Comparison of ENCODE assay signal across 2 cellular contexts in the genomic region with DNA sequence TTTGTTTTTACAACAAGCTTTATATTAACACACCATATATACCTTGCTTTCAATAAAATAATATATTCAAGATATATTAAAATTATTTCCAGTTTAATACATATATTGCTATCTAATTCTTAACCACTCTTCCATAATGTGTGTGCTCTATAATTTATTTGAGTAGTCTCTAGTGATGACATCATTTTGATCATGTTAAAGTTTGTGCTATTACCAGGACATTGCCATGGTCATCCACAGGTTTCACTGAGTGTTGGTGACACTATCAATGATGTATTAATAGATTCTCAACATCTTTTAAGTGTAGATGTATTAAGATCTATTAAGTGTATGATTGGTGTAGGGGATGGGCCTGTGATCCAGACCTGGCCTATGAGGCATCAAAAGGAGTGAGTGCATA. TPM values are rescaled to one million over a fixed set of nuclear protein-coding genes. Genes with fewer than 3 reads are reported as not detected.
"Had no signal": no experiment of that assay in that cellular context is flagged by ENCODE, and none has a peak within 500 bp of the region (broad histone marks: within the 10 kb centered on the region; RNA-seq: fewer than 3 reads in every experiment).

No MANE protein-coding gene starts in this region.

RNA-seq across cellular contexts. Expression of gene CST1, which starts 17.8 kb away (rescaled TPM):
- total RNA-seq: G401, GM12878 had no signal
- polyA plus RNA-seq: GM12878 had no signal

RNA-seq across cellular contexts. Expression of gene CST2, which starts 58.0 kb away (rescaled TPM):
- total RNA-seq: G401, GM12878 had no signal
- polyA plus RNA-seq: GM12878 had no signal
